9 cellular contexts compared by ENCODE assay signal in genomic region chr4:103098331-103098730, GRCh38. TPM values are rescaled to one million over a fixed set of nuclear protein-coding genes. Genes with fewer than 3 reads are reported as not detected.
A peak's percentile ranks its signal among the peaks of the same experiment; 100 is the strongest.
DNase-seq lines count a peak whose midpoint lies in the region; ATAC-seq and TF ChIP-seq lines count a peak whose summit lies in the region.
"Had no signal": no experiment of that assay in that cellular context is flagged by ENCODE, and none has a peak within 500 bp of the region (broad histone marks: within the 10 kb centered on the region; RNA-seq: fewer than 3 reads in every experiment).

No MANE protein-coding gene starts in this region.

- peaks cover 15% of the 10 kb centered on the region for H3K4me1 ChIP-seq in CD8-positive, alpha-beta T cell (ENCODE audit: insufficient read depth, low read length)
- H3K4me1 ChIP-seq in right cardiac atrium (ENCODE audit: control insufficient read depth, insufficient read depth, low read length), result peaks cover 6% of the 10 kb centered on the region

- no peaks in the 10 kb centered on the region for H3K9me3 Mint-ChIP-seq in CD8-positive, alpha-beta T cell
- H3K9me3 Mint-ChIP-seq in activated T-helper 1 cell treated with anti-CD3 and anti-CD28 coated beads, Interleukin-12 subunit alpha, Interleukin-12 subunit beta, Interleukin-2, Interleukin-4 antibody, amounts not matched to agents 30 ng/mL and 10 ng/mL and 1 ng/mL, durations not matched to agents 14 hours and 24 hours and 36 hours, result no peaks in the 10 kb centered on the region

- H3K27me3 Mint-ChIP-seq in CD8-positive, alpha-beta T cell (ENCODE audit: low read depth), result no peaks in the 10 kb centered on the region
- no peaks in the 10 kb centered on the region for H3K27me3 Mint-ChIP-seq in activated T-helper 1 cell treated with anti-CD3 and anti-CD28 coated beads, Interleukin-12 subunit alpha, Interleukin-12 subunit beta, Interleukin-2, Interleukin-4 antibody, amounts not matched to agents 30 ng/mL and 10 ng/mL and 1 ng/mL, durations not matched to agents 14 hours and 24 hours and 36 hours (ENCODE audit: insufficient read depth)

- peaks cover 20% of the 10 kb centered on the region for H3K36me3 Mint-ChIP-seq in CD8-positive, alpha-beta T cell
- peaks cover 4% of the 10 kb centered on the region for H3K36me3 Mint-ChIP-seq in activated T-helper 1 cell treated with anti-CD3 and anti-CD28 coated beads, Interleukin-12 subunit alpha, Interleukin-12 subunit beta, Interleukin-2, Interleukin-4 antibody, amounts not matched to agents 30 ng/mL and 10 ng/mL and 1 ng/mL, durations not matched to agents 14 hours and 24 hours and 36 hours (ENCODE audit: low read depth)

- TF ChIP-seq CTCF in CD8-positive, alpha-beta T cell (IDR thresholded peaks at IDR 0.05), result no peak

- no peaks in the 10 kb centered on the region for H3K9me3 ChIP-seq in CD8-positive, alpha-beta T cell (ENCODE audit: low read length)
- H3K9me3 ChIP-seq in right cardiac atrium (ENCODE audit: control insufficient read depth, low read length), result no peaks in the 10 kb centered on the region

- in situ Hi-C loops in KBM-7 (cut with MboI; ENCODE audit: low pct_unique_long_range_greater_than_20kb, low sequenced_read_pairs), result loop anchor here (25.0 kb wide), 2 partner anchors 486 to 661 kb away; no protein-coding TSS in a partner anchor

- 57% methylated on average over 9 of the region's 9 CpGs for WGBS in right cardiac atrium

- H3K4me3 Mint-ChIP-seq in CD8-positive, alpha-beta T cell, result peak overlapping the region; percentile 85
- H3K4me3 Mint-ChIP-seq in activated T-helper 1 cell treated with anti-CD3 and anti-CD28 coated beads, Interleukin-12 subunit alpha, Interleukin-12 subunit beta, Interleukin-2, Interleukin-4 antibody, amounts not matched to agents 30 ng/mL and 10 ng/mL and 1 ng/mL, durations not matched to agents 14 hours and 24 hours and 36 hours, result peak overlapping the region; percentile 84

- CTCF ChIA-PET in CD8-positive, alpha-beta T cell (lab: Charles Lee), result interaction anchor here (1.4 to 4.4 kb wide), 4 partner anchors 10 to 52 kb away, joined by 3 to 31 read pairs (median 9); no protein-coding TSS in a partner anchor

- ATAC-seq in CD8-positive, alpha-beta T cell, result no peak
- ATAC-seq in right cardiac atrium (peak in 1 of 2 donors; percentile 4), HG03097 (IDR thresholded peaks at IDR 0.05; ENCODE audit: low FRiP score, unreplicated experiment) (no peak)

- POLR2A ChIA-PET in CD8-positive, alpha-beta T cell (lab: Charles Lee), result interaction anchor here (0.8 to 1.9 kb wide), 3 partner anchors 22 to 271 kb away, joined by 4 to 6 read pairs (median 4); partner anchors contain the start of genes SLC9B2 and UBE2D3

- DNase-seq in CD8-positive, alpha-beta T cell, result no peak
- DNase-seq in activated T-helper 1 cell treated with anti-CD3 and anti-CD28 coated beads, Interleukin-12 subunit alpha, Interleukin-12 subunit beta, Interleukin-2, Interleukin-4 antibody, amounts not matched to agents 30 ng/mL and 10 ng/mL and 1 ng/mL, durations not matched to agents 14 hours and 24 hours and 36 hours (ENCODE audit: low spot score), result no peak
- DNase-seq in right cardiac atrium, result peak in 1 of 3 donors; percentile 33
- DNase-seq in renal cortical epithelial cell (ENCODE audit: low read depth), result peak; percentile 51
- DNase-seq in KBM-7, result no peak
- DNase-seq in NCI-H1694 treated with DMSO at 0.1 percent for 48 hours (lab: John Stamatoyannopoulos, UW), result no peak
- no peak for DNase-seq in NCI-H69 (lab: John Stamatoyannopoulos, UW)
- DNase-seq: NCI-H1694 had no signal

- H3K36me3 ChIP-seq in CD8-positive, alpha-beta T cell (ENCODE audit: insufficient read depth, low read length), result no peaks in the 10 kb centered on the region

- no peak overlapping the region for H3K4me3 ChIP-seq in CD8-positive, alpha-beta T cell (ENCODE audit: low read depth, low read length)
- H3K4me3 ChIP-seq in right cardiac atrium (ENCODE audit: low read length), result peak overlapping the region; percentile 97

- H3K4me1 Mint-ChIP-seq in CD8-positive, alpha-beta T cell (ENCODE audit: low read depth), result peaks cover 42% of the 10 kb centered on the region
- peaks cover 28% of the 10 kb centered on the region for H3K4me1 Mint-ChIP-seq in activated T-helper 1 cell treated with anti-CD3 and anti-CD28 coated beads, Interleukin-12 subunit alpha, Interleukin-12 subunit beta, Interleukin-2, Interleukin-4 antibody, amounts not matched to agents 30 ng/mL and 10 ng/mL and 1 ng/mL, durations not matched to agents 14 hours and 24 hours and 36 hours (ENCODE audit: low read depth)

- no peak overlapping the region for H3K27ac ChIP-seq in CD8-positive, alpha-beta T cell (ENCODE audit: low read depth, low read length)
- H3K27ac ChIP-seq in right cardiac atrium (ENCODE audit: low read length), result no peak overlapping the region

- intact Hi-C loops in CD8-positive, alpha-beta T cell (cut with DNase I, micrococcal nuclease), result loop anchor here (2.0 to 10.0 kb wide), 14 partner anchors 22 to 1751 kb away; partner anchors contain the start of genes CENPE (in 1 of the 2), CISD2 (in 1 of the 2), PPP3CA (in 1 of the 2) and SLC39A8 (in 1 of the 2)
- intact Hi-C loops in activated T-helper 1 cell treated with anti-CD3 and anti-CD28 coated beads, Interleukin-12 subunit alpha, Interleukin-12 subunit beta, Interleukin-2, Interleukin-4 antibody, amounts not matched to agents 30 ng/mL and 10 ng/mL and 1 ng/mL, durations not matched to agents 14 hours and 24 hours and 36 hours (cut with micrococcal nuclease), result loop anchor here (2.0 to 10.0 kb wide), 8 partner anchors 52 to 1674 kb away; partner anchors contain the start of genes CISD2 and SLC39A8
- intact Hi-C loops in right cardiac atrium (cut with DNase I), result loop anchor here in 3 of 4 donors (5.0 to 10.0 kb wide), 2 partner anchors 474 to 476 kb away; no protein-coding TSS in a partner anchor

- H3K27ac Mint-ChIP-seq in CD8-positive, alpha-beta T cell, result no peak overlapping the region
- H3K27ac Mint-ChIP-seq in activated T-helper 1 cell treated with anti-CD3 and anti-CD28 coated beads, Interleukin-12 subunit alpha, Interleukin-12 subunit beta, Interleukin-2, Interleukin-4 antibody, amounts not matched to agents 30 ng/mL and 10 ng/mL and 1 ng/mL, durations not matched to agents 14 hours and 24 hours and 36 hours, result no peak overlapping the region

- no peaks in the 10 kb centered on the region for H3K27me3 ChIP-seq in CD8-positive, alpha-beta T cell (ENCODE audit: insufficient read depth, low read length)
- no peaks in the 10 kb centered on the region for H3K27me3 ChIP-seq in right cardiac atrium (ENCODE audit: control insufficient read depth, insufficient read depth)

RNA-seq across cellular contexts. Expression of gene BDH2, which starts 1.3 kb away (rescaled TPM):
- total RNA-seq in CD8-positive, alpha-beta T cell, result 10 to 100 TPM; 16.4 to 19.9 TPM
- 9.1 and 11.0 TPM in 2 replicates for total RNA-seq in activated T-helper 1 cell treated with anti-CD3 and anti-CD28 coated beads, Interleukin-12 subunit alpha, Interleukin-12 subunit beta, Interleukin-2, Interleukin-4 antibody, amounts not matched to agents 30 ng/mL and 10 ng/mL and 1 ng/mL, durations not matched to agents 14 hours and 24 hours and 36 hours
- total RNA-seq in right cardiac atrium (10 to 100 TPM; 33.1 to 49.5 (median 43.9) TPM), renal cortical epithelial cell (83.5 and 151 TPM in 2 replicates)
- polyA plus RNA-seq in right cardiac atrium, result 46.6 TPM

RNA-seq across cellular contexts. Expression of gene SLC9B2, which starts 21.8 kb away (rescaled TPM):
- total RNA-seq in CD8-positive, alpha-beta T cell, result 10 to 100 TPM; 24.7 to 27.6 TPM
- total RNA-seq in activated T-helper 1 cell treated with anti-CD3 and anti-CD28 coated beads, Interleukin-12 subunit alpha, Interleukin-12 subunit beta, Interleukin-2, Interleukin-4 antibody, amounts not matched to agents 30 ng/mL and 10 ng/mL and 1 ng/mL, durations not matched to agents 14 hours and 24 hours and 36 hours, result 34.7 and 36.9 TPM in 2 replicates
- total RNA-seq in right cardiac atrium, result 10 to 100 TPM in 1 of 4 donors, 1 to 10 TPM in 3; 7.5 to 12.7 (median 8.7) TPM
- polyA plus RNA-seq in right cardiac atrium, result 5.0 TPM
- total RNA-seq in renal cortical epithelial cell, result 11.1 and 17.9 TPM in 2 replicates
